Comparison of ENCODE assay signal across 10 cellular contexts in genomic region chr3:185207931-185208746, GRCh38. TPM values are rescaled to one million over a fixed set of nuclear protein-coding genes. Genes with fewer than 3 reads are reported as not detected.
DNase-seq lines count a peak whose midpoint lies in the region; ATAC-seq, FAIRE-seq and TF ChIP-seq lines count a peak whose summit lies in the region.
"Had no signal": no experiment of that assay in that cellular context is flagged by ENCODE, and none has a peak within 500 bp of the region (broad histone marks: within the 10 kb centered on the region; RNA-seq: fewer than 3 reads in every experiment).

No MANE protein-coding gene starts in this region.

- H3K27me3 ChIP-seq in SU-DHL-6 (ENCODE audit: low read length) (no peaks in the 10 kb centered on the region), pancreas (no peaks in the 10 kb centered on the region)

- H3K79me2 ChIP-seq in SU-DHL-6 (ENCODE audit: insufficient read depth, low read length), result no peaks in the 10 kb centered on the region

- H3K9me2 ChIP-seq in SU-DHL-6 (replicated peaks; ENCODE audit: insufficient read depth, low read length), result no peaks in the 10 kb centered on the region

- ATAC-seq in GM19035 (IDR thresholded peaks at IDR 0.05; ENCODE audit: unreplicated experiment) (peak; percentile 97), HG02973 (IDR thresholded peaks at IDR 0.05; ENCODE audit: unreplicated experiment) (peak; percentile 95), pancreas (no peak)

- WGBS in pancreas, 2 donors, result 91 to 97% methylated on average over 6 of the region's 6 CpGs

- DNase-seq in AG10803 (ENCODE audit: low read depth), result peak; percentile 59
- no peak for DNase-seq in D721Med (ENCODE audit: insufficient read length, low spot score)
- DNase-seq in NCI-H748 treated with DMSO at 0.1 percent for 48 hours (lab: John Stamatoyannopoulos, UW), result no peak
- no peak for DNase-seq in T1000 (lab: John Stamatoyannopoulos, UW)
- no peak for DNase-seq in pancreas
- DNase-seq: NCI-H345 had no signal

- intact Hi-C loops in pancreas (cut with DNase I), result no loop called here

- no peaks in the 10 kb centered on the region for H3K4me1 ChIP-seq in pancreas

- peak overlapping the region; percentile 45 for H3K4me2 ChIP-seq in SU-DHL-6 (ENCODE audit: low read depth, low read length, poor library complexity, severe bottlenecking)

- no peaks in the 10 kb centered on the region for H3F3A ChIP-seq in SU-DHL-6 (ENCODE audit: insufficient read depth)

- H3K36me3 ChIP-seq in SU-DHL-6 (ENCODE audit: low read length), result no peaks in the 10 kb centered on the region
- peaks cover 0 to 3% (median 0%) of the 10 kb centered on the region in 3 donors for H3K36me3 ChIP-seq in pancreas

- H3K9ac ChIP-seq in SU-DHL-6 (ENCODE audit: low read length), result no peak overlapping the region

- no peaks in the 10 kb centered on the region for H3K9me3 ChIP-seq in SU-DHL-6 (ENCODE audit: insufficient read depth, low read length)
- H3K9me3 ChIP-seq in pancreas, result no peaks in the 10 kb centered on the region

- H4K20me1 ChIP-seq in SU-DHL-6 (ENCODE audit: low read depth, low read length), result no peaks in the 10 kb centered on the region

- TF ChIP-seq CTCF in AG10803 (conservative IDR thresholded peaks at IDR 0.05; ENCODE audit: low read length) (no peak), SU-DHL-6 (IDR thresholded peaks at IDR 0.05; ENCODE audit: insufficient read depth, low read length, poor library complexity, severe bottlenecking) (no peak), D721Med (IDR thresholded peaks at IDR 0.05; ENCODE audit: insufficient read depth, missing control alignments) (no peak), pancreas (IDR thresholded peaks at IDR 0.05) (no peak)

- no peak overlapping the region for H3K4me3 ChIP-seq in AG10803 (ENCODE audit: low read length)
- H3K4me3 ChIP-seq in SU-DHL-6 (ENCODE audit: insufficient read depth, low read length, poor library complexity, severe bottlenecking), result no peak overlapping the region
- H3K4me3 ChIP-seq in pancreas, result no peak overlapping the region

- H3K27ac ChIP-seq in SU-DHL-6 (ENCODE audit: low read depth, low read length), result peak overlapping the region; percentile 15; the same call in 1 of the 2 replicates
- H3K27ac ChIP-seq in pancreas, result no peak overlapping the region

- peak overlapping the region; percentile 61 for H2AFZ ChIP-seq in SU-DHL-6 (ENCODE audit: low read depth, low read length, severe bottlenecking)

- no peak for FAIRE-seq in D721Med (lab: Jason Lieb, UNC)
- no peak for FAIRE-seq in pancreas (lab: Jason Lieb, UNC)
- FAIRE-seq: G401.6 had no signal

RNA-seq across cellular contexts. Expression of gene EHHADH, which starts 45.7 kb away (rescaled TPM):
- 10 to 100 TPM in 1 of 6 donors, 1 to 10 TPM in 5; 6.1 to 10.4 (median 7.3) TPM for total RNA-seq in pancreas
- polyA plus RNA-seq in pancreas, result 1 to 10 TPM; 2.6 to 3.6 TPM

RNA-seq across cellular contexts. Expression of gene C3orf70, which starts 55.3 kb away (rescaled TPM):
- total RNA-seq in pancreas, result under 1 TPM; 0.22 to 0.90 (median 0.37) TPM
- under 1 TPM; 0.27 to 0.45 TPM for polyA plus RNA-seq in pancreas

Comparison
In these comparisons a context has a peak if more than half of its experiments do, and no peak if none do; other contexts are left out.
1. ATAC-seq: peak in GM19035 (single experiment) and HG02973 (single experiment); none in pancreas (0 of 4).